In genomic region chr6:55874309-55874708, GRCh38 we compare ENCODE assay signal across 1 cellular context.
TF ChIP-seq lines count a peak whose summit lies in the region.

No MANE protein-coding gene starts in this region.

TF ChIP-seq in SK-N-SH, 30 proteins besides CTCF, POLR2A, EP300 and RAD21:
- TF ChIP-seq ZBTB33 (IDR thresholded peaks at IDR 0.05; ENCODE audit: borderline replicate concordance, low read depth), result no peak
- TF ChIP-seq TEAD4 (IDR thresholded peaks at IDR 0.05; ENCODE audit: borderline replicate concordance, insufficient read depth), result no peak
- no peak for TF ChIP-seq JUND (IDR thresholded peaks at IDR 0.05)
- TF ChIP-seq ELF1 (IDR thresholded peaks at IDR 0.05), result no peak
- no peak for TF ChIP-seq MAX (IDR thresholded peaks at IDR 0.05; ENCODE audit: low read depth)
- TF ChIP-seq TAF1 (IDR thresholded peaks at IDR 0.05; ENCODE audit: borderline replicate concordance, low read depth, low read length), result no peak
- TF ChIP-seq USF1 (IDR thresholded peaks at IDR 0.05; ENCODE audit: borderline replicate concordance, low read depth), result no peak
- no peak for TF ChIP-seq MXI1 (IDR thresholded peaks at IDR 0.05; ENCODE audit: low read depth, low read length)
- TF ChIP-seq NFIC (IDR thresholded peaks at IDR 0.05; ENCODE audit: borderline replicate concordance), result no peak
- no peak for TF ChIP-seq USF2 (IDR thresholded peaks at IDR 0.05; ENCODE audit: borderline replicate concordance, low read depth, low read length)
- no peak for TF ChIP-seq REST (IDR thresholded peaks at IDR 0.05; ENCODE audit: low read depth, low read length)
- no peak for TF ChIP-seq SMC3 (IDR thresholded peaks at IDR 0.05; ENCODE audit: low read depth, low read length)
- no peak for TF ChIP-seq MEF2A (IDR thresholded peaks at IDR 0.05; ENCODE audit: borderline replicate concordance, low read depth)
- TF ChIP-seq YY1 (IDR thresholded peaks at IDR 0.05; ENCODE audit: low read depth), result no peak
- no peak for TF ChIP-seq NRF1 (IDR thresholded peaks at IDR 0.05; ENCODE audit: low read depth, low read length)
- TF ChIP-seq RFX5 (IDR thresholded peaks at IDR 0.05; ENCODE audit: low read length), result no peak
- TF ChIP-seq EZH2phosphoT487 (IDR thresholded peaks at IDR 0.05; ENCODE audit: borderline replicate concordance, low read depth), result no peak
- TF ChIP-seq RCOR1 (IDR thresholded peaks at IDR 0.05; ENCODE audit: low read length), result no peak
- TF ChIP-seq TCF12 (IDR thresholded peaks at IDR 0.05), result no peak
- no peak for TF ChIP-seq RXRA (IDR thresholded peaks at IDR 0.05; ENCODE audit: borderline replicate concordance, low read depth)
